Comparison of ENCODE assay signal across 10 cellular contexts in genomic region chr14:29637406-29637805, GRCh38.
A peak's percentile ranks its signal among the peaks of the same experiment; 100 is the strongest.
DNase-seq lines count a peak whose midpoint lies in the region; ATAC-seq, FAIRE-seq and TF ChIP-seq lines count a peak whose summit lies in the region.
"Had no signal": no experiment of that assay in that cellular context is flagged by ENCODE, and none has a peak within 500 bp of the region (broad histone marks: within the 10 kb centered on the region; RNA-seq: fewer than 3 reads in every experiment).

No MANE protein-coding gene starts in this region.

- H3K27ac ChIP-seq in A549 (no peak overlapping the region), kidney (ENCODE audit: low read depth in 2 of 2, low read length in 2 of 2) (no peak overlapping the region)
- no peak overlapping the region for H3K27ac ChIP-seq in CD8-positive, alpha-beta memory T cell (ENCODE audit: low read depth, low read length)

- TF ChIP-seq RAD21 in A549 (conservative IDR thresholded peaks at IDR 0.05 in 1 of 2, IDR thresholded peaks at IDR 0.05 in 1 of 2), result no peak

- H3K4me1 Mint-ChIP-seq in brain, result peaks cover 22% of the 10 kb centered on the region
- H3K4me1 Mint-ChIP-seq in CD8-positive, alpha-beta memory T cell, result no peaks in the 10 kb centered on the region
- H3K4me1 Mint-ChIP-seq: central memory CD8-positive, alpha-beta T cell; neural crest cell had no signal

- H3K4me2 ChIP-seq in A549, result 0 out of 3 replicates have a peak overlapping the region, but pooled peaks have one; percentile 13

- H3K27me3 ChIP-seq in CD8-positive, alpha-beta memory T cell (ENCODE audit: insufficient read depth, low read length, poor library complexity, severe bottlenecking), result no peaks in the 10 kb centered on the region

- peaks cover 0 to 2% (median 0%) of the 10 kb centered on the region in 5 experiments for H3K9me3 Mint-ChIP-seq in brain
- H3K9me3 Mint-ChIP-seq in CD8-positive, alpha-beta memory T cell, result peaks cover 2 to 27% (median 12%) of the 10 kb centered on the region in 5 donors
- H3K9me3 Mint-ChIP-seq: central memory CD8-positive, alpha-beta T cell; neural crest cell had no signal

- ATAC-seq in A549, result no peak

- peak overlapping the region in 2 of 5 experiments; percentile 10 to 14 for H3K4me3 Mint-ChIP-seq in brain
- H3K4me3 Mint-ChIP-seq in CD8-positive, alpha-beta memory T cell, result no peak overlapping the region
- H3K4me3 Mint-ChIP-seq: central memory CD8-positive, alpha-beta T cell; neural crest cell had no signal

- H3K4me3 ChIP-seq in A549 (no peak overlapping the region), kidney (ENCODE audit: low read length in 2 of 2) (no peak overlapping the region)
- H3K4me3 ChIP-seq in CD8-positive, alpha-beta memory T cell (ENCODE audit: low read length), result no peak overlapping the region

- H3K36me3 Mint-ChIP-seq in brain, result no peaks in the 10 kb centered on the region
- H3K36me3 Mint-ChIP-seq in CD8-positive, alpha-beta memory T cell, result no peaks in the 10 kb centered on the region

- FAIRE-seq in A549 (lab: Jason Lieb, UNC) (no peak), kidney (lab: Jason Lieb, UNC) (peak; percentile 74)

- H3K4me1 ChIP-seq in A549 (peaks cover 8% of the 10 kb centered on the region; the same call in 2 of the 3 replicates), kidney (ENCODE audit: control insufficient read depth in 1 of 2, insufficient read depth in 1 of 2, low read depth in 1 of 2, low read length in 2 of 2) (no peaks in the 10 kb centered on the region)
- no peaks in the 10 kb centered on the region for H3K4me1 ChIP-seq in CD8-positive, alpha-beta memory T cell (ENCODE audit: insufficient read depth, low read length)

- peaks cover 0 to 6% of the 10 kb centered on the region in 2 donors for H3K36me3 ChIP-seq in kidney (ENCODE audit: control insufficient read depth in 1 of 2, insufficient read depth in 2 of 2, low read length in 2 of 2)
- H3K36me3 ChIP-seq in CD8-positive, alpha-beta memory T cell (ENCODE audit: insufficient read depth, low read length), result no peaks in the 10 kb centered on the region

- CTCF ChIA-PET in A549 (lab: Yijun Ruan, JAX), result interaction anchor here (0.7 to 1.5 kb wide), 2 partner anchors 10 to 88 kb away, joined by 3 read pairs; no protein-coding TSS in a partner anchor
- CTCF ChIA-PET in CD8-positive, alpha-beta memory T cell (lab: Charles Lee), result interaction anchor here (0.9 kb wide), 1 partner anchor 37 kb away, joined by 3 read pairs; no protein-coding TSS in a partner anchor

- intact Hi-C loops in kidney (cut with DNase I), result no loop called here

- TF ChIP-seq EP300 in A549 (IDR thresholded peaks at IDR 0.05), result no peak

- H3K9me3 ChIP-seq in A549 (no peaks in the 10 kb centered on the region), kidney (ENCODE audit: control insufficient read depth in 1 of 2, low read length in 2 of 2) (no peaks in the 10 kb centered on the region)
- no peaks in the 10 kb centered on the region for H3K9me3 ChIP-seq in CD8-positive, alpha-beta memory T cell (ENCODE audit: low read length)

- peak overlapping the region in 4 of 5 experiments; percentile 24 to 88 (median 48) for H3K27ac Mint-ChIP-seq in brain
- H3K27ac Mint-ChIP-seq in CD8-positive, alpha-beta memory T cell, result no peak overlapping the region

- H3K27me3 Mint-ChIP-seq in brain, result no peaks in the 10 kb centered on the region
- H3K27me3 Mint-ChIP-seq in CD8-positive, alpha-beta memory T cell, result no peaks in the 10 kb centered on the region
- H3K27me3 Mint-ChIP-seq: central memory CD8-positive, alpha-beta T cell had no signal

- WGBS in A549 (ENCODE audit: missing lambda C conversion rate), result 62% methylated on average over 2 of the region's 2 CpGs

- TF ChIP-seq POLR2A in A549 (IDR thresholded peaks at IDR 0.05; ENCODE audit: low read length), result no peak

- no peak overlapping the region for H3K9ac ChIP-seq in kidney (ENCODE audit: low read length in 2 of 2)

- POLR2A ChIA-PET in A549 (lab: Yijun Ruan, JAX), result no interaction called here
- POLR2A ChIA-PET in CD8-positive, alpha-beta memory T cell (lab: Charles Lee), result no interaction called here

- TF ChIP-seq CTCF in A549 (IDR thresholded peaks at IDR 0.05), result no peak
- TF ChIP-seq CTCF in brain (conservative IDR thresholded peaks at IDR 0.05), result no peak
- no peak for TF ChIP-seq CTCF in kidney (IDR thresholded peaks at IDR 0.05; ENCODE audit: borderline replicate concordance, extremely low read depth, insufficient read depth)

- no peak for DNase-seq in A549 (ENCODE audit: low read depth in 1 of 2, low spot score in 1 of 2)
- peak; percentile 64 for DNase-seq in NCI-H1105 (lab: John Stamatoyannopoulos, UW)
- no peak for DNase-seq in kidney
- DNase-seq in NK-92 (lab: John Stamatoyannopoulos, UW; ENCODE audit: unreplicated experiment), result no peak
- DNase-seq in GM19240 (ENCODE audit: insufficient read length, low spot score), result no peak
- no peak for DNase-seq in cerebellar nuclear complex (lab: John Stamatoyannopoulos, UW)
- DNase-seq in CD8-positive, alpha-beta memory T cell, result no peak

TF ChIP-seq in A549, 52 proteins besides CTCF, POLR2A, EP300 and RAD21:
- no peak for TF ChIP-seq ZFP36 (IDR thresholded peaks at IDR 0.05; ENCODE audit: borderline replicate concordance, partially characterized antibody)
- TF ChIP-seq HOXA7 (CRISPR knock-in tag; IDR thresholded peaks at IDR 0.05), result no peak
- no peak for TF ChIP-seq NR3C1 (IDR thresholded peaks at IDR 0.05)
- no peak for TF ChIP-seq FOXS1 (CRISPR knock-in tag; IDR thresholded peaks at IDR 0.05)
- no peak for TF ChIP-seq ZSCAN20 (CRISPR knock-in tag; IDR thresholded peaks at IDR 0.05)
- no peak for TF ChIP-seq CHD4 (IDR thresholded peaks at IDR 0.05; ENCODE audit: borderline replicate concordance)
- no peak for TF ChIP-seq NPAS2 (CRISPR knock-in tag; IDR thresholded peaks at IDR 0.05; ENCODE audit: borderline replicate concordance)
- TF ChIP-seq ZNF302 (CRISPR knock-in tag; IDR thresholded peaks at IDR 0.05), result no peak
- no peak for TF ChIP-seq MAFK (IDR thresholded peaks at IDR 0.05; ENCODE audit: partially characterized antibody)
- no peak for TF ChIP-seq ESRRA (IDR thresholded peaks at IDR 0.05; ENCODE audit: borderline replicate concordance, low read length)
- no peak for TF ChIP-seq CEBPB (IDR thresholded peaks at IDR 0.05)
- no peak for TF ChIP-seq HEYL (CRISPR knock-in tag; IDR thresholded peaks at IDR 0.05)
- no peak for TF ChIP-seq EHMT2 (IDR thresholded peaks at IDR 0.05; ENCODE audit: low read depth)
- no peak for TF ChIP-seq CBX2 (IDR thresholded peaks at IDR 0.05; ENCODE audit: borderline replicate concordance, low read depth)
- TF ChIP-seq FOSL2 (IDR thresholded peaks at IDR 0.05), result no peak
- TF ChIP-seq FOSL2 (CRISPR knock-in tag; IDR thresholded peaks at IDR 0.05), result no peak
- no peak for TF ChIP-seq JUNB (IDR thresholded peaks at IDR 0.05)
TF ChIP-seq in A549: peak in this region for 0.

Comparison
In these comparisons a context has a peak if more than half of its experiments do, and no peak if none do; other contexts are left out.
1. H3K27ac Mint-ChIP-seq: peak in brain (4 of 5); none in CD8-positive, alpha-beta memory T cell (0 of 8).